1 cellular context compared by ENCODE assay signal in the genomic region with DNA sequence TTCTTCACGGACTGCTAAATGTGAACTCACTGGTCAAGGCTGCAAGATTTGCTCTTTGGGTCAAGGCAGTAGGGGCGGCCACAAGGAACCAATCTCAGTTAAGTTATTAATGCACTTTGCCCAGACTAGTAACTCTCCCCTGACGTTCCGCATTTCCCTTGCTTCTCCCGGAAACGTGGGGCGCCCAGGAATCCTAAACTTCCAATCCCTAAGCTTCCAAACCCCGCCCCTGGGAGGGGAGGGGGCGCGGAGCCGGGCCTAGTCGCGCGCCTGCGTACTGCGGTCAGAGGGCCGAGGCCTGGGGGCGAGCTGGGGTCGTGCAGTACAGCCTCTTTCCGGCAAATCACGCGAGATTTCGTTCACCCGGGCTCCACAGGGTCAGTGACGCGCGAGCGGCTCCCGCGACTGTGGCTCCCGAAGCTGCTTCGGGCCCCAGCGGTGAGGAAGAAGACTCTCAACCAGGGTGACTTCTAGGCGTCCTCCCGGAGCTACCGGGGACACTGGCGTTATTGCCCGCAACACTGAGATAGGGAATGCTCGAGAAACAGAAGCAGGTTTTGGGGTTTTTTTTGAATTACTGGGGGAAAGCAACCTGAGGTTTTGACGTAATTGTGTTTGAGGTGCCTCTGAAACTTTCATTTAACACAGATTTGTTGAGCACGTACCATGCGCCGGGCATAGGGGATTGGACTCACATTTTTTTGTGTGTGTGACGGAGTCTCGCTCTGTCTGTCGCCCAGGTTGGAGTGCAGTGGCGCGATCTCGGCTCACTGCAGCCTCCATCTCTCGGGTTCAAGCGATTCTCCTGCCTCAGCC.
TF ChIP-seq lines count a peak whose summit lies in the region.

A gene (plus strand): TSS at position 265 of the 816 bp plus-strand sequence. CDS start 7,032 bp downstream, outside the sequence.

TF ChIP-seq in GM12878, 131 proteins besides CTCF, POLR2A, EP300 and RAD21 (continued from another document and continues in another):
- TF ChIP-seq, protein P1, sequence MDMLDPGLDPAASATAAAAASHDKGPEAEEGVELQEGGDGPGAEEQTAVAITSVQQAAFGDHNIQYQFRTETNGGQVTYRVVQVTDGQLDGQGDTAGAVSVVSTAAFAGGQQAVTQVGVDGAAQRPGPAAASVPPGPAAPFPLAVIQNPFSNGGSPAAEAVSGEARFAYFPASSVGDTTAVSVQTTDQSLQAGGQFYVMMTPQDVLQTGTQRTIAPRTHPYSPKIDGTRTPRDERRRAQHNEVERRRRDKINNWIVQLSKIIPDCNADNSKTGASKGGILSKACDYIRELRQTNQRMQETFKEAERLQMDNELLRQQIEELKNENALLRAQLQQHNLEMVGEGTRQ (IDR thresholded peaks at IDR 0.05; ENCODE audit: borderline replicate concordance, low read depth, low read length) = no peak
- TF ChIP-seq, protein P2, sequence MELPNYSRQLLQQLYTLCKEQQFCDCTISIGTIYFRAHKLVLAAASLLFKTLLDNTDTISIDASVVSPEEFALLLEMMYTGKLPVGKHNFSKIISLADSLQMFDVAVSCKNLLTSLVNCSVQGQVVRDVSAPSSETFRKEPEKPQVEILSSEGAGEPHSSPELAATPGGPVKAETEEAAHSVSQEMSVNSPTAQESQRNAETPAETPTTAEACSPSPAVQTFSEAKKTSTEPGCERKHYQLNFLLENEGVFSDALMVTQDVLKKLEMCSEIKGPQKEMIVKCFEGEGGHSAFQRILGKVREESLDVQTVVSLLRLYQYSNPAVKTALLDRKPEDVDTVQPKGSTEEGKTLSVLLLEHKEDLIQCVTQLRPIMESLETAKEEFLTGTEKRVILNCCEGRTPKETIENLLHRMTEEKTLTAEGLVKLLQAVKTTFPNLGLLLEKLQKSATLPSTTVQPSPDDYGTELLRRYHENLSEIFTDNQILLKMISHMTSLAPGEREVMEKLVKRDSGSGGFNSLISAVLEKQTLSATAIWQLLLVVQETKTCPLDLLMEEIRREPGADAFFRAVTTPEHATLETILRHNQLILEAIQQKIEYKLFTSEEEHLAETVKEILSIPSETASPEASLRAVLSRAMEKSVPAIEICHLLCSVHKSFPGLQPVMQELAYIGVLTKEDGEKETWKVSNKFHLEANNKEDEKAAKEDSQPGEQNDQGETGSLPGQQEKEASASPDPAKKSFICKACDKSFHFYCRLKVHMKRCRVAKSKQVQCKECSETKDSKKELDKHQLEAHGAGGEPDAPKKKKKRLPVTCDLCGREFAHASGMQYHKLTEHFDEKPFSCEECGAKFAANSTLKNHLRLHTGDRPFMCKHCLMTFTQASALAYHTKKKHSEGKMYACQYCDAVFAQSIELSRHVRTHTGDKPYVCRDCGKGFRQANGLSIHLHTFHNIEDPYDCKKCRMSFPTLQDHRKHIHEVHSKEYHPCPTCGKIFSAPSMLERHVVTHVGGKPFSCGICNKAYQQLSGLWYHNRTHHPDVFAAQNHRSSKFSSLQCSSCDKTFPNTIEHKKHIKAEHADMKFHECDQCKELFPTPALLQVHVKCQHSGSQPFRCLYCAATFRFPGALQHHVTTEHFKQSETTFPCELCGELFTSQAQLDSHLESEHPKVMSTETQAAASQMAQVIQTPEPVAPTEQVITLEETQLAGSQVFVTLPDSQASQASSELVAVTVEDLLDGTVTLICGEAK (IDR thresholded peaks at IDR 0.05; ENCODE audit: borderline replicate concordance) = 0 out of 2 replicates have a peak, but pooled peaks have one; percentile 1
- TF ChIP-seq, protein P3, sequence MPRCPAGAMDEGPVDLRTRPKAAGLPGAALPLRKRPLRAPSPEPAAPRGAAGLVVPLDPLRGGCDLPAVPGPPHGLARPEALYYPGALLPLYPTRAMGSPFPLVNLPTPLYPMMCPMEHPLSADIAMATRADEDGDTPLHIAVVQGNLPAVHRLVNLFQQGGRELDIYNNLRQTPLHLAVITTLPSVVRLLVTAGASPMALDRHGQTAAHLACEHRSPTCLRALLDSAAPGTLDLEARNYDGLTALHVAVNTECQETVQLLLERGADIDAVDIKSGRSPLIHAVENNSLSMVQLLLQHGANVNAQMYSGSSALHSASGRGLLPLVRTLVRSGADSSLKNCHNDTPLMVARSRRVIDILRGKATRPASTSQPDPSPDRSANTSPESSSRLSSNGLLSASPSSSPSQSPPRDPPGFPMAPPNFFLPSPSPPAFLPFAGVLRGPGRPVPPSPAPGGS (IDR thresholded peaks at IDR 0.05; ENCODE audit: borderline replicate concordance, insufficient read depth, low read depth, low read length, poor library complexity, severe bottlenecking) = no peak
- TF ChIP-seq BHLHE40 (IDR thresholded peaks at IDR 0.05; ENCODE audit: borderline replicate concordance in 1 of 2, low read depth in 2 of 2, low read length in 1 of 2) = peak; percentile 24 to 67; a peak in 2 of 4 replicates
- no peak for TF ChIP-seq CHD1 (IDR thresholded peaks at IDR 0.05; ENCODE audit: low read depth, low read length)
- TF ChIP-seq SREBF1 (IDR thresholded peaks at IDR 0.05; ENCODE audit: low read length) = no peak
- TF ChIP-seq, protein P4, sequence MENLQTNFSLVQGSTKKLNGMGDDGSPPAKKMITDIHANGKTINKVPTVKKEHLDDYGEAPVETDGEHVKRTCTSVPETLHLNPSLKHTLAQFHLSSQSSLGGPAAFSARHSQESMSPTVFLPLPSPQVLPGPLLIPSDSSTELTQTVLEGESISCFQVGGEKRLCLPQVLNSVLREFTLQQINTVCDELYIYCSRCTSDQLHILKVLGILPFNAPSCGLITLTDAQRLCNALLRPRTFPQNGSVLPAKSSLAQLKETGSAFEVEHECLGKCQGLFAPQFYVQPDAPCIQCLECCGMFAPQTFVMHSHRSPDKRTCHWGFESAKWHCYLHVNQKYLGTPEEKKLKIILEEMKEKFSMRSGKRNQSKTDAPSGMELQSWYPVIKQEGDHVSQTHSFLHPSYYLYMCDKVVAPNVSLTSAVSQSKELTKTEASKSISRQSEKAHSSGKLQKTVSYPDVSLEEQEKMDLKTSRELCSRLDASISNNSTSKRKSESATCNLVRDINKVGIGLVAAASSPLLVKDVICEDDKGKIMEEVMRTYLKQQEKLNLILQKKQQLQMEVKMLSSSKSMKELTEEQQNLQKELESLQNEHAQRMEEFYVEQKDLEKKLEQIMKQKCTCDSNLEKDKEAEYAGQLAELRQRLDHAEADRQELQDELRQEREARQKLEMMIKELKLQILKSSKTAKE (IDR thresholded peaks at IDR 0.05; ENCODE audit: low read depth, poor library complexity, severe bottlenecking) = no peak
- peak; percentile 51; the same call in 1 of the 2 replicates for TF ChIP-seq CBX5 (IDR thresholded peaks at IDR 0.05; ENCODE audit: low read depth)
- peak; percentile 70 for TF ChIP-seq BRCA1 (IDR thresholded peaks at IDR 0.05; ENCODE audit: low read depth, low read length)
- peak; percentile 93 for TF ChIP-seq POLR2AphosphoS5 (IDR thresholded peaks at IDR 0.05; ENCODE audit: low read length)
- TF ChIP-seq RCOR1 (conservative IDR thresholded peaks at IDR 0.05; ENCODE audit: low read depth, low read length) = no peak
- TF ChIP-seq, protein P5, sequence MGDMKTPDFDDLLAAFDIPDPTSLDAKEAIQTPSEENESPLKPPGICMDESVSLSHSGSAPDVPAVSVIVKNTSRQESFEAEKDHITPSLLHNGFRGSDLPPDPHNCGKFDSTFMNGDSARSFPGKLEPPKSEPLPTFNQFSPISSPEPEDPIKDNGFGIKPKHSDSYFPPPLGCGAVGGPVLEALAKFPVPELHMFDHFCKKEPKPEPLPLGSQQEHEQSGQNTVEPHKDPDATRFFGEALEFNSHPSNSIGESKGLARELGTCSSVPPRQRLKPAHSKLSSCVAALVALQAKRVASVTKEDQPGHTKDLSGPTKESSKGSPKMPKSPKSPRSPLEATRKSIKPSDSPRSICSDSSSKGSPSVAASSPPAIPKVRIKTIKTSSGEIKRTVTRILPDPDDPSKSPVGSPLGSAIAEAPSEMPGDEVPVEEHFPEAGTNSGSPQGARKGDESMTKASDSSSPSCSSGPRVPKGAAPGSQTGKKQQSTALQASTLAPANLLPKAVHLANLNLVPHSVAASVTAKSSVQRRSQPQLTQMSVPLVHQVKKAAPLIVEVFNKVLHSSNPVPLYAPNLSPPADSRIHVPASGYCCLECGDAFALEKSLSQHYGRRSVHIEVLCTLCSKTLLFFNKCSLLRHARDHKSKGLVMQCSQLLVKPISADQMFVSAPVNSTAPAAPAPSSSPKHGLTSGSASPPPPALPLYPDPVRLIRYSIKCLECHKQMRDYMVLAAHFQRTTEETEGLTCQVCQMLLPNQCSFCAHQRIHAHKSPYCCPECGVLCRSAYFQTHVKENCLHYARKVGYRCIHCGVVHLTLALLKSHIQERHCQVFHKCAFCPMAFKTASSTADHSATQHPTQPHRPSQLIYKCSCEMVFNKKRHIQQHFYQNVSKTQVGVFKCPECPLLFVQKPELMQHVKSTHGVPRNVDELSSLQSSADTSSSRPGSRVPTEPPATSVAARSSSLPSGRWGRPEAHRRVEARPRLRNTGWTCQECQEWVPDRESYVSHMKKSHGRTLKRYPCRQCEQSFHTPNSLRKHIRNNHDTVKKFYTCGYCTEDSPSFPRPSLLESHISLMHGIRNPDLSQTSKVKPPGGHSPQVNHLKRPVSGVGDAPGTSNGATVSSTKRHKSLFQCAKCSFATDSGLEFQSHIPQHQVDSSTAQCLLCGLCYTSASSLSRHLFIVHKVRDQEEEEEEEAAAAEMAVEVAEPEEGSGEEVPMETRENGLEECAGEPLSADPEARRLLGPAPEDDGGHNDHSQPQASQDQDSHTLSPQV (IDR thresholded peaks at IDR 0.05) = no peak
- no peak for TF ChIP-seq STAT1 (conservative IDR thresholded peaks at IDR 0.05)
- TF ChIP-seq LARP7 (IDR thresholded peaks at IDR 0.05) = no peak
- no peak for TF ChIP-seq ZZZ3 (IDR thresholded peaks at IDR 0.05; ENCODE audit: control insufficient read depth, insufficient read length, low read depth)
- TF ChIP-seq, protein P6, sequence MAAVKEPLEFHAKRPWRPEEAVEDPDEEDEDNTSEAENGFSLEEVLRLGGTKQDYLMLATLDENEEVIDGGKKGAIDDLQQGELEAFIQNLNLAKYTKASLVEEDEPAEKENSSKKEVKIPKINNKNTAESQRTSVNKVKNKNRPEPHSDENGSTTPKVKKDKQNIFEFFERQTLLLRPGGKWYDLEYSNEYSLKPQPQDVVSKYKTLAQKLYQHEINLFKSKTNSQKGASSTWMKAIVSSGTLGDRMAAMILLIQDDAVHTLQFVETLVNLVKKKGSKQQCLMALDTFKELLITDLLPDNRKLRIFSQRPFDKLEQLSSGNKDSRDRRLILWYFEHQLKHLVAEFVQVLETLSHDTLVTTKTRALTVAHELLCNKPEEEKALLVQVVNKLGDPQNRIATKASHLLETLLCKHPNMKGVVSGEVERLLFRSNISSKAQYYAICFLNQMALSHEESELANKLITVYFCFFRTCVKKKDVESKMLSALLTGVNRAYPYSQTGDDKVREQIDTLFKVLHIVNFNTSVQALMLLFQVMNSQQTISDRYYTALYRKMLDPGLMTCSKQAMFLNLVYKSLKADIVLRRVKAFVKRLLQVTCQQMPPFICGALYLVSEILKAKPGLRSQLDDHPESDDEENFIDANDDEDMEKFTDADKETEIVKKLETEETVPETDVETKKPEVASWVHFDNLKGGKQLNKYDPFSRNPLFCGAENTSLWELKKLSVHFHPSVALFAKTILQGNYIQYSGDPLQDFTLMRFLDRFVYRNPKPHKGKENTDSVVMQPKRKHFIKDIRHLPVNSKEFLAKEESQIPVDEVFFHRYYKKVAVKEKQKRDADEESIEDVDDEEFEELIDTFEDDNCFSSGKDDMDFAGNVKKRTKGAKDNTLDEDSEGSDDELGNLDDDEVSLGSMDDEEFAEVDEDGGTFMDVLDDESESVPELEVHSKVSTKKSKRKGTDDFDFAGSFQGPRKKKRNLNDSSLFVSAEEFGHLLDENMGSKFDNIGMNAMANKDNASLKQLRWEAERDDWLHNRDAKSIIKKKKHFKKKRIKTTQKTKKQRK (IDR thresholded peaks at IDR 0.05; ENCODE audit: low read depth, low read length) = no peak
- no peak for TF ChIP-seq ETV6 (conservative IDR thresholded peaks at IDR 0.05 in 1 of 2, IDR thresholded peaks at IDR 0.05 in 1 of 2; ENCODE audit: borderline replicate concordance in 1 of 2, low read depth in 1 of 2)
- TF ChIP-seq, protein P7, sequence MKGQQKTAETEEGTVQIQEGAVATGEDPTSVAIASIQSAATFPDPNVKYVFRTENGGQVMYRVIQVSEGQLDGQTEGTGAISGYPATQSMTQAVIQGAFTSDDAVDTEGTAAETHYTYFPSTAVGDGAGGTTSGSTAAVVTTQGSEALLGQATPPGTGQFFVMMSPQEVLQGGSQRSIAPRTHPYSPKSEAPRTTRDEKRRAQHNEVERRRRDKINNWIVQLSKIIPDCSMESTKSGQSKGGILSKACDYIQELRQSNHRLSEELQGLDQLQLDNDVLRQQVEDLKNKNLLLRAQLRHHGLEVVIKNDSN (IDR thresholded peaks at IDR 0.05; ENCODE audit: borderline replicate concordance, extremely low read length, insufficient read depth, low read depth, low read length) = no peak
- TF ChIP-seq BACH1 (IDR thresholded peaks at IDR 0.05; ENCODE audit: borderline replicate concordance) = peak; percentile 70
- TF ChIP-seq NBN (IDR thresholded peaks at IDR 0.05) = peak; percentile 69; the same call in 1 of the 2 replicates
- TF ChIP-seq, protein P8, sequence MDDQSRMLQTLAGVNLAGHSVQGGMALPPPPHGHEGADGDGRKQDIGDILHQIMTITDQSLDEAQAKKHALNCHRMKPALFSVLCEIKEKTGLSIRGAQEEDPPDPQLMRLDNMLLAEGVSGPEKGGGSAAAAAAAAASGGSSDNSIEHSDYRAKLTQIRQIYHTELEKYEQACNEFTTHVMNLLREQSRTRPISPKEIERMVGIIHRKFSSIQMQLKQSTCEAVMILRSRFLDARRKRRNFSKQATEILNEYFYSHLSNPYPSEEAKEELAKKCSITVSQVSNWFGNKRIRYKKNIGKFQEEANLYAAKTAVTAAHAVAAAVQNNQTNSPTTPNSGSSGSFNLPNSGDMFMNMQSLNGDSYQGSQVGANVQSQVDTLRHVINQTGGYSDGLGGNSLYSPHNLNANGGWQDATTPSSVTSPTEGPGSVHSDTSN (IDR thresholded peaks at IDR 0.05; ENCODE audit: insufficient replicate concordance, low read depth, low read length) = no peak
- TF ChIP-seq TBL1XR1 (IDR thresholded peaks at IDR 0.05; ENCODE audit: low read depth, low read length) = no peak
- TF ChIP-seq EZH2 (IDR thresholded peaks at IDR 0.05; ENCODE audit: borderline replicate concordance, control insufficient read depth, low read depth, low read length) = no peak
- 0 out of 2 replicates have a peak, but pooled peaks have one; percentile 41 for TF ChIP-seq GATAD2B (conservative IDR thresholded peaks at IDR 0.05; ENCODE audit: low read depth)
- no peak for TF ChIP-seq TCF12 (IDR thresholded peaks at IDR 0.05; ENCODE audit: low read depth, low read length)
- TF ChIP-seq TCF7 (IDR thresholded peaks at IDR 0.05; ENCODE audit: borderline replicate concordance) = no peak
- peak; percentile 46 for TF ChIP-seq CREB1 (IDR thresholded peaks at IDR 0.05; ENCODE audit: low read depth)
- TF ChIP-seq NFIC (IDR thresholded peaks at IDR 0.05; ENCODE audit: low read depth, low read length) = 0 out of 2 replicates have a peak, but pooled peaks have one; percentile 20
- TF ChIP-seq, protein P9, sequence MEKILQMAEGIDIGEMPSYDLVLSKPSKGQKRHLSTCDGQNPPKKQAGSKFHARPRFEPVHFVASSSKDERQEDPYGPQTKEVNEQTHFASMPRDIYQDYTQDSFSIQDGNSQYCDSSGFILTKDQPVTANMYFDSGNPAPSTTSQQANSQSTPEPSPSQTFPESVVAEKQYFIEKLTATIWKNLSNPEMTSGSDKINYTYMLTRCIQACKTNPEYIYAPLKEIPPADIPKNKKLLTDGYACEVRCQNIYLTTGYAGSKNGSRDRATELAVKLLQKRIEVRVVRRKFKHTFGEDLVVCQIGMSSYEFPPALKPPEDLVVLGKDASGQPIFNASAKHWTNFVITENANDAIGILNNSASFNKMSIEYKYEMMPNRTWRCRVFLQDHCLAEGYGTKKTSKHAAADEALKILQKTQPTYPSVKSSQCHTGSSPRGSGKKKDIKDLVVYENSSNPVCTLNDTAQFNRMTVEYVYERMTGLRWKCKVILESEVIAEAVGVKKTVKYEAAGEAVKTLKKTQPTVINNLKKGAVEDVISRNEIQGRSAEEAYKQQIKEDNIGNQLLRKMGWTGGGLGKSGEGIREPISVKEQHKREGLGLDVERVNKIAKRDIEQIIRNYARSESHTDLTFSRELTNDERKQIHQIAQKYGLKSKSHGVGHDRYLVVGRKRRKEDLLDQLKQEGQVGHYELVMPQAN (conservative IDR thresholded peaks at IDR 0.05) = peak; percentile 51; the same call in 1 of the 2 replicates
